Comparison of ENCODE assay signal across 29 cellular contexts in genomic region chr7:1586827-1587705, GRCh38. TPM values are rescaled to one million over a fixed set of nuclear protein-coding genes. Genes with fewer than 3 reads are reported as not detected.
DNase-seq lines count a peak whose midpoint lies in the region; ATAC-seq and TF ChIP-seq lines count a peak whose summit lies in the region.
"Had no signal": no experiment of that assay in that cellular context is flagged by ENCODE, and none has a peak within 500 bp of the region (broad histone marks: within the 10 kb centered on the region; RNA-seq: fewer than 3 reads in every experiment).

No MANE protein-coding gene starts in this region.

- no peak for TF ChIP-seq CTCF in body of pancreas (IDR thresholded peaks at IDR 0.05)

- intact Hi-C loops in body of pancreas (cut with DNase I) = no loop called here

- H3K9ac ChIP-seq in BLaER1 = peak overlapping the region; percentile 56

- H3K9me3 ChIP-seq in BLaER1 = peaks cover 11% of the 10 kb centered on the region
- peaks cover 0 to 7% (median 0%) of the 10 kb centered on the region in 3 donors for H3K9me3 ChIP-seq in body of pancreas

- 22 to 58% methylated on average over 15 to 41 of the region's 42 CpGs for WGBS in body of pancreas, 2 donors

- peaks cover 92% of the 10 kb centered on the region for H3K4me1 ChIP-seq in BLaER1
- H3K4me1 ChIP-seq in body of pancreas = peaks cover 10% of the 10 kb centered on the region
- H3K4me1 ChIP-seq: right atrium auricular region, tibial artery had no signal

- no peaks in the 10 kb centered on the region for H4K20me1 ChIP-seq in BLaER1

- H3K27me3 Mint-ChIP-seq in activated T-helper 17 cell treated with anti-CD3 and anti-CD28 coated beads, Interleukin-2, amount 50 U/mL, for 72 hours = peaks cover 12% of the 10 kb centered on the region

- no peak for TF ChIP-seq POLR2A in body of pancreas (IDR thresholded peaks at IDR 0.05)

- H3K4me3 ChIP-seq in BLaER1 = peak overlapping the region; percentile 44; the same call in 1 of the 2 replicates
- H3K4me3 ChIP-seq in body of pancreas = no peak overlapping the region
- H3K4me3 ChIP-seq: heart left ventricle, PC-9, right atrium auricular region, tibial artery had no signal

- H3K27ac ChIP-seq in BLaER1 = peak overlapping the region; percentile 80; the same call in 1 of the 2 replicates
- H3K27ac ChIP-seq in body of pancreas = no peak overlapping the region
- H3K27ac ChIP-seq: brain microvascular endothelial cell, heart left ventricle, PC-9, right atrium auricular region, tibial artery had no signal

- H3K9me3 Mint-ChIP-seq in activated T-helper 17 cell treated with anti-CD3 and anti-CD28 coated beads, Interleukin-2, amount 50 U/mL, for 72 hours = no peaks in the 10 kb centered on the region
- H3K9me3 Mint-ChIP-seq: activated B cell treated with CpG ODN at 0.5 μM for 24 hours; activated naive CD8-positive, alpha-beta T cell treated with anti-CD3 and anti-CD28 coated beads, Interleukin-2, amount 50 U/mL, for 24 hours had no signal

- H3K36me3 ChIP-seq in BLaER1 (no peaks in the 10 kb centered on the region), body of pancreas (replicated peaks in 1 of 2; ENCODE audit: insufficient read depth in 1 of 2, low read depth in 2 of 2) (no peaks in the 10 kb centered on the region)
- H3K36me3 ChIP-seq: brain microvascular endothelial cell, heart left ventricle, right atrium auricular region had no signal

- no peak overlapping the region for H3K27ac Mint-ChIP-seq in activated T-helper 17 cell treated with anti-CD3 and anti-CD28 coated beads, Interleukin-2, amount 50 U/mL, for 72 hours
- H3K27ac Mint-ChIP-seq: activated B cell treated with CpG ODN at 0.5 μM for 24 hours; activated CD4-positive, alpha-beta memory T cell treated with anti-CD3 and anti-CD28 coated beads for 36 hours; activated naive CD8-positive, alpha-beta T cell treated with anti-CD3 and anti-CD28 coated beads, Interleukin-2, amount 50 U/mL, for 24 hours; naive thymus-derived CD4-positive, alpha-beta T cell had no signal

- H3K4me3 Mint-ChIP-seq in activated T-helper 17 cell treated with anti-CD3 and anti-CD28 coated beads, Interleukin-2, amount 50 U/mL, for 72 hours = no peak overlapping the region
- H3K4me3 Mint-ChIP-seq: activated B cell treated with CpG ODN at 0.5 μM for 24 hours; activated CD4-positive, alpha-beta memory T cell treated with anti-CD3 and anti-CD28 coated beads for 36 hours; activated naive CD8-positive, alpha-beta T cell treated with anti-CD3 and anti-CD28 coated beads, Interleukin-2, amount 50 U/mL, for 24 hours; naive thymus-derived CD4-positive, alpha-beta T cell had no signal

- no peaks in the 10 kb centered on the region for H3K36me3 Mint-ChIP-seq in activated T-helper 17 cell treated with anti-CD3 and anti-CD28 coated beads, Interleukin-2, amount 50 U/mL, for 72 hours (ENCODE audit: low read depth)
- H3K36me3 Mint-ChIP-seq: activated CD4-positive, alpha-beta memory T cell treated with anti-CD3 and anti-CD28 coated beads for 36 hours had no signal

- H3K4me1 Mint-ChIP-seq in activated T-helper 17 cell treated with anti-CD3 and anti-CD28 coated beads, Interleukin-2, amount 50 U/mL, for 72 hours = peaks cover 11% of the 10 kb centered on the region

- peak; percentile 25 for DNase-seq in DMS153 (lab: John Stamatoyannopoulos, UW)
- DNase-seq in DMS153 treated with DMSO at 0.1 percent for 48 hours (lab: John Stamatoyannopoulos, UW; ENCODE audit: unreplicated experiment) = no peak
- peak; percentile 65 for DNase-seq in NCI-H69 (lab: John Stamatoyannopoulos, UW)
- DNase-seq in body of pancreas = peak; percentile 26 to 62 (median 46)
- DNase-seq: 8988T; activated B cell treated with CpG ODN at 0.5 μM for 24 hours; activated CD4-positive, alpha-beta memory T cell treated with anti-CD3 and anti-CD28 coated beads for 36 hours; activated gamma-delta T cell; activated naive CD8-positive, alpha-beta T cell treated with anti-CD3 and anti-CD28 coated beads, Interleukin-2, amount 50 U/mL, for 24 hours; AML-193; brain microvascular endothelial cell; Calu3; effector CD4-positive, alpha-beta T cell; GF-D8; heart left ventricle; left cardiac atrium; MV-4-11; naive thymus-derived CD4-positive, alpha-beta T cell; NCI-H2081; NCI-H774; stimulated activated CD4-positive, alpha-beta T cell treated with anti-CD3 and anti-CD28 coated beads, Interleukin-4, amount 100 ng/mL, for 24 hours; stimulated activated naive CD8-positive, alpha-beta T cell treated with anti-CD3 and anti-CD28 coated beads, Interleukin-15, Interleukin-2, amounts not matched to agents 100 U/mL and 50 U/mL, for 24 hours; tibial artery had no signal

- ATAC-seq in body of pancreas (peak; percentile 41), GM21423 (IDR thresholded peaks at IDR 0.05; ENCODE audit: unreplicated experiment) (no peak), GM18498 (IDR thresholded peaks at IDR 0.05; ENCODE audit: unreplicated experiment) (no peak)
- no peak for ATAC-seq in activated T-helper 17 cell treated with anti-CD3 and anti-CD28 coated beads, Interleukin-2, amount 50 U/mL, for 72 hours (replicated peaks)
- ATAC-seq: activated naive CD8-positive, alpha-beta T cell treated with anti-CD3 and anti-CD28 coated beads, Interleukin-2, amount 50 U/mL, for 24 hours; heart left ventricle; naive thymus-derived CD4-positive, alpha-beta T cell; stimulated activated naive CD8-positive, alpha-beta T cell treated with anti-CD3 and anti-CD28 coated beads, Interleukin-15, Interleukin-2, amounts not matched to agents 100 U/mL and 50 U/mL, for 24 hours had no signal

- H3K27me3 ChIP-seq in BLaER1 = no peaks in the 10 kb centered on the region
- peaks cover 0 to 3% of the 10 kb centered on the region in 2 donors for H3K27me3 ChIP-seq in body of pancreas
- H3K27me3 ChIP-seq: right atrium auricular region had no signal

- peak overlapping the region; percentile 93 for H3K4me2 ChIP-seq in BLaER1
- H3K4me2 ChIP-seq: PC-9 had no signal

RNA-seq across cellular contexts. Expression of gene PSMG3, which starts 17.2 kb away (rescaled TPM):
- 10 to 100 TPM; 34.0 to 39.6 TPM for total RNA-seq in body of pancreas
- total RNA-seq in activated T-helper 17 cell treated with anti-CD3 and anti-CD28 coated beads, Interleukin-2, amount 50 U/mL, for 72 hours = 10 to 100 TPM; 26.4 to 46.4 TPM

RNA-seq across cellular contexts. Expression of gene TMEM184A, which starts 31.1 kb away (rescaled TPM):
- 10 to 100 TPM; 21.0 to 65.3 TPM for total RNA-seq in body of pancreas
- total RNA-seq in activated T-helper 17 cell treated with anti-CD3 and anti-CD28 coated beads, Interleukin-2, amount 50 U/mL, for 72 hours = not detected
- total RNA-seq: activated B cell treated with CpG ODN at 0.5 μM for 24 hours; activated CD4-positive, alpha-beta memory T cell treated with anti-CD3 and anti-CD28 coated beads for 36 hours had no signal

RNA-seq across cellular contexts. Expression of gene MAFK, which starts 56.6 kb away (rescaled TPM):
- 10 to 100 TPM; 25.7 to 52.7 TPM for total RNA-seq in body of pancreas
- total RNA-seq in activated T-helper 17 cell treated with anti-CD3 and anti-CD28 coated beads, Interleukin-2, amount 50 U/mL, for 72 hours = 10 to 100 TPM; 40.1 to 41.5 TPM

Comparison
In these comparisons a context has a peak if more than half of its experiments do, and no peak if none do; other contexts are left out.
1. RNA of gene TMEM184A, which starts 31.1 kb away (total RNA-seq): 21.0 to 65.3 TPM in body of pancreas; not detected in activated T-helper 17 cell treated with anti-CD3 and anti-CD28 coated beads, Interleukin-2, amount 50 U/mL, for 72 hours; every median in the first group is over 10 times any median in the second.